Comparison of ENCODE assay signal across 8 cellular contexts in genomic region chr17:78748730-78749317, GRCh38. TPM values are rescaled to one million over a fixed set of nuclear protein-coding genes. Genes with fewer than 3 reads are reported as not detected.
DNase-seq lines count a peak whose midpoint lies in the region; ATAC-seq, FAIRE-seq and TF ChIP-seq lines count a peak whose summit lies in the region.

No MANE protein-coding gene starts in this region.

- no peaks in the 10 kb centered on the region for H3K9me3 Mint-ChIP-seq in activated CD4-positive, alpha-beta T cell treated with anti-CD3 and anti-CD28 coated beads, Interleukin-2, amount 10 ng/mL, durations not matched to agents 24 days and 14 days

- peak overlapping the region; percentile 91 for H3K27ac Mint-ChIP-seq in activated CD4-positive, alpha-beta T cell treated with anti-CD3 and anti-CD28 coated beads, Interleukin-2, amount 10 ng/mL, durations not matched to agents 24 days and 14 days

- peaks cover 83% of the 10 kb centered on the region for H3K4me1 Mint-ChIP-seq in activated CD4-positive, alpha-beta T cell treated with anti-CD3 and anti-CD28 coated beads, Interleukin-2, amount 10 ng/mL, durations not matched to agents 24 days and 14 days

- FAIRE-seq in GM12891 (lab: Jason Lieb, UNC) = peak; percentile 88
- no peak for FAIRE-seq in pancreas (lab: Jason Lieb, UNC)

- ATAC-seq in pancreas (peak; percentile 17 to 68 (median 56)), GM18870 (IDR thresholded peaks at IDR 0.05; ENCODE audit: unreplicated experiment) (no peak), HG03039 (IDR thresholded peaks at IDR 0.05; ENCODE audit: unreplicated experiment) (no peak)

- no peaks in the 10 kb centered on the region for H3K27me3 ChIP-seq in pancreas

- no peak for DNase-seq in GM12891 (ENCODE audit: insufficient read length, low spot score)
- DNase-seq in HT1080 (ENCODE audit: low read depth) = peak; percentile 82
- DNase-seq in activated CD4-positive, alpha-beta T cell treated with anti-CD3 and anti-CD28 coated beads, Interleukin-2, amount 10 ng/mL, durations not matched to agents 24 days and 14 days = peak; percentile 95
- peak; percentile 74 for DNase-seq in effector CD4-positive, alpha-beta T cell
- peak in 2 of 6 donors; percentile 33 to 53 for DNase-seq in pancreas
- no peak for DNase-seq in nucleus accumbens (lab: John Stamatoyannopoulos, UW)

- TF ChIP-seq POLR2A in GM12891 (IDR thresholded peaks at IDR 0.05; ENCODE audit: low read depth, low read length) = peak; percentile 6; the same call in 1 of the 2 replicates

- peaks cover 27% of the 10 kb centered on the region for H3K36me3 Mint-ChIP-seq in activated CD4-positive, alpha-beta T cell treated with anti-CD3 and anti-CD28 coated beads, Interleukin-2, amount 10 ng/mL, durations not matched to agents 24 days and 14 days (ENCODE audit: low read depth)

- intact Hi-C loops in activated CD4-positive, alpha-beta T cell treated with anti-CD3 and anti-CD28 coated beads, Interleukin-2, amount 10 ng/mL, durations not matched to agents 24 days and 14 days (cut with micrococcal nuclease) = loop anchor here (1.0 to 5.0 kb wide), 9 partner anchors 10 to 392 kb away; partner anchors contain the start of gene USP36
- intact Hi-C loops in pancreas (cut with DNase I) = no loop called here

- H3K27me3 Mint-ChIP-seq in activated CD4-positive, alpha-beta T cell treated with anti-CD3 and anti-CD28 coated beads, Interleukin-2, amount 10 ng/mL, durations not matched to agents 24 days and 14 days = no peaks in the 10 kb centered on the region

- no peak overlapping the region for H3K4me3 ChIP-seq in pancreas

- WGBS in pancreas, 2 donors = 57 to 59% methylated on average over 8 of the region's 8 CpGs

- H3K27ac ChIP-seq in pancreas = peak overlapping the region; percentile 8 to 78 (median 42)

- no peaks in the 10 kb centered on the region for H3K9me3 ChIP-seq in pancreas

- no peak for TF ChIP-seq CTCF in pancreas (IDR thresholded peaks at IDR 0.05)

- peak overlapping the region; percentile 72 for H3K4me3 Mint-ChIP-seq in activated CD4-positive, alpha-beta T cell treated with anti-CD3 and anti-CD28 coated beads, Interleukin-2, amount 10 ng/mL, durations not matched to agents 24 days and 14 days

- H3K36me3 ChIP-seq in pancreas = no peaks in the 10 kb centered on the region

- H3K4me1 ChIP-seq in pancreas = peaks cover 0 to 57% (median 23%) of the 10 kb centered on the region in 3 donors

TF ChIP-seq in GM12891, 5 proteins besides CTCF, POLR2A, EP300 and RAD21:
- no peak for TF ChIP-seq POLR2AphosphoS5 (IDR thresholded peaks at IDR 0.05; ENCODE audit: low read depth, low read length)
- TF ChIP-seq SPI1 (IDR thresholded peaks at IDR 0.05; ENCODE audit: low read depth, low read length) = peak; percentile 40

RNA-seq across cellular contexts. Expression of gene CYTH1, which starts 33.2 kb away (rescaled TPM):
- 171 TPM for polyA plus RNA-seq in GM12891 (2012; ENCODE audit: low read depth, missing spikeins)
- total RNA-seq in HT1080 (2014; rRNA removed; shearing (Covaris generic)) = 13.4 and 14.0 TPM in 2 replicates
- polyA plus RNA-seq in HT1080 (2015; cell fraction: cytosol; rRNA removed) = 17.1 and 18.0 TPM in 2 replicates
- polyA plus RNA-seq in HT1080 (2015; cell fraction: nucleus; rRNA removed) = 41.3 and 42.2 TPM in 2 replicates
- total RNA-seq in activated CD4-positive, alpha-beta T cell treated with anti-CD3 and anti-CD28 coated beads, Interleukin-2, amount 10 ng/mL, durations not matched to agents 24 days and 14 days = 126 and 131 TPM in 2 replicates
- total RNA-seq in pancreas = 10 to 100 TPM; 18.3 to 34.4 (median 21.3) TPM
- 10 to 100 TPM; 25.0 to 28.9 TPM for polyA plus RNA-seq in pancreas

Comparison
In these comparisons a context has a peak if more than half of its experiments do, and no peak if none do; other contexts are left out.
1. DNase-seq: peak in HT1080 (single experiment), activated CD4-positive, alpha-beta T cell treated with anti-CD3 and anti-CD28 coated beads, Interleukin-2, amount 10 ng/mL, durations not matched to agents 24 days and 14 days (single experiment) and effector CD4-positive, alpha-beta T cell (single experiment); none in GM12891 (single experiment) and nucleus accumbens (0 of 56).
2. ATAC-seq: peak in pancreas (4 of 4); none in GM18870 (single experiment) and HG03039 (single experiment).